In genomic region chr9:129647635-129648034, GRCh38 we compare ENCODE assay signal across 20 cellular contexts. TPM values are rescaled to one million over a fixed set of nuclear protein-coding genes. Genes with fewer than 3 reads are reported as not detected.
DNase-seq lines count a peak whose midpoint lies in the region; ATAC-seq, FAIRE-seq and TF ChIP-seq lines count a peak whose summit lies in the region.
"Had no signal": no experiment of that assay in that cellular context is flagged by ENCODE, and none has a peak within 500 bp of the region (broad histone marks: within the 10 kb centered on the region; RNA-seq: fewer than 3 reads in every experiment).

No MANE protein-coding gene starts in this region.

- H2AK5ac ChIP-seq in IMR-90 (ENCODE audit: low read depth, low read length): peak overlapping the region; percentile 99

- peak overlapping the region; percentile 72 for H3K4ac ChIP-seq in IMR-90 (ENCODE audit: low read depth, low read length)

- BruUV-seq in IMR-90 (replicated peaks; lab: Mats Ljungman, UMichigan): no TSS peak
- BruUV-seq in GM12878 (replicated peaks; lab: Mats Ljungman, UMichigan): no TSS peak

- POLR2A ChIA-PET in IMR-90 (lab: Charles Lee; ENCODE audit: unreplicated experiment): no interaction called here
- POLR2A ChIA-PET in GM12878 (lab: Charles Lee): no interaction called here

- SMC1A ChIA-PET in GM12878 (lab: Charles Lee; ENCODE audit: uncharacterized antibody, unreplicated experiment): no interaction called here

- H3K56ac ChIP-seq in IMR-90 (ENCODE audit: extremely low read depth, insufficient read depth, low read length): no peak overlapping the region

- no peak overlapping the region for H3K18ac ChIP-seq in IMR-90 (ENCODE audit: low read depth, low read length)

- H3K36me3 ChIP-seq in IMR-90 (ENCODE audit: control insufficient read depth, insufficient read depth, low read length) (no peaks in the 10 kb centered on the region), GM12878 (ENCODE audit: control insufficient read depth in 2 of 2, insufficient read depth in 2 of 2, low read length in 1 of 2) (no peaks in the 10 kb centered on the region), neural progenitor cell (no peaks in the 10 kb centered on the region)
- H3K36me3 ChIP-seq: BLaER1 had no signal

- H3K27me3 ChIP-seq in IMR-90 (ENCODE audit: control insufficient read depth, insufficient read depth, low read length) (no peaks in the 10 kb centered on the region), GM12878 (replicated peaks in 1 of 2; ENCODE audit: control insufficient read depth in 2 of 2, insufficient read depth in 2 of 2, low read length in 1 of 2) (no peaks in the 10 kb centered on the region; a peak in 1 of 4 replicates), neural progenitor cell (no peaks in the 10 kb centered on the region)
- H3K27me3 ChIP-seq: BLaER1 had no signal

- no peak for TF ChIP-seq EP300 in GM12878 (IDR thresholded peaks at IDR 0.05; ENCODE audit: borderline replicate concordance in 1 of 2, control insufficient read depth in 1 of 2, low read depth in 2 of 2, low read length in 2 of 2)

- no peak overlapping the region for H3K27ac Mint-ChIP-seq in neural progenitor cell
- H3K27ac Mint-ChIP-seq: GM23338 had no signal

- no peak for ATAC-seq in IMR-90 (ENCODE audit: low read depth)
- ATAC-seq in GM12878: no peak
- ATAC-seq: GM23338, HCT116 had no signal

- peaks cover 6% of the 10 kb centered on the region; the same call in 1 of the 2 replicates for H3K4me1 ChIP-seq in IMR-90 (ENCODE audit: control insufficient read depth, insufficient read depth, low read length)
- no peaks in the 10 kb centered on the region for H3K4me1 ChIP-seq in GM12878 (ENCODE audit: control insufficient read depth, insufficient read depth, low read length)
- H3K4me1 ChIP-seq in neural progenitor cell: no peaks in the 10 kb centered on the region

- H3K9ac ChIP-seq in IMR-90 (ENCODE audit: low read depth, low read length): no peak overlapping the region
- H3K9ac ChIP-seq in GM12878 (ENCODE audit: control insufficient read depth, insufficient read depth, low read length): no peak overlapping the region
- H3K9ac ChIP-seq in neural progenitor cell: no peak overlapping the region
- H3K9ac ChIP-seq: BLaER1, KMS-11 had no signal

- H3K36me3 Mint-ChIP-seq in neural progenitor cell: no peaks in the 10 kb centered on the region
- H3K36me3 Mint-ChIP-seq: CD4-positive, alpha-beta memory T cell had no signal

- H2BK120ac ChIP-seq in IMR-90 (ENCODE audit: low read depth, low read length): no peak overlapping the region

- 100% methylated on average over 3 to 7 of the region's 10 CpGs for WGBS in IMR-90 (ENCODE audit: extremely low coverage in 2 of 2, insufficient read length in 1 of 2), 2 experiments
- WGBS in GM12878 (ENCODE audit: insufficient coverage, insufficient replicate concordance, low lambda C conversion rate, missing lambda C conversion rate): 71% methylated on average over 10 of the region's 10 CpGs

- H3K23ac ChIP-seq in IMR-90 (ENCODE audit: low read depth, low read length): no peak overlapping the region

- H3K27ac ChIP-seq in IMR-90 (ENCODE audit: insufficient read depth, low read length): no peak overlapping the region
- no peak overlapping the region for H3K27ac ChIP-seq in GM12878 (ENCODE audit: control insufficient read depth, insufficient read depth)
- no peak overlapping the region for H3K27ac ChIP-seq in neural progenitor cell
- H3K27ac ChIP-seq: BLaER1, KMS-11 had no signal

- peaks cover 0 to 10% of the 10 kb centered on the region in 2 experiments; a peak in 1 of 4 replicates for H3K79me1 ChIP-seq in IMR-90 (ENCODE audit: low read depth in 1 of 2, low read length in 2 of 2)

- H3K9me1 ChIP-seq in IMR-90 (ENCODE audit: insufficient read depth, low read length): peaks cover 6% of the 10 kb centered on the region

- H4K8ac ChIP-seq in IMR-90 (ENCODE audit: low read depth in 2 of 2, low read length in 2 of 2): no peak overlapping the region

- RAD21 ChIA-PET in GM12878 (lab: Charles Lee; ENCODE audit: unreplicated experiment): no interaction called here

- H2AK9ac ChIP-seq in IMR-90 (replicated peaks; ENCODE audit: low read depth, low read length, poor library complexity): no peak overlapping the region

- H3K4me3 Mint-ChIP-seq in neural progenitor cell: peak overlapping the region; percentile 17
- H3K4me3 Mint-ChIP-seq: CD4-positive, alpha-beta memory T cell; GM23338 had no signal

- dilution Hi-C loops in IMR-90 (cut with HindIII; ENCODE audit: low sequenced_read_pairs, unreplicated experiment): no loop called here

- H3K9me3 Mint-ChIP-seq in neural progenitor cell: no peaks in the 10 kb centered on the region
- H3K9me3 Mint-ChIP-seq: CD4-positive, alpha-beta memory T cell; GM23338 had no signal

- H2BK20ac ChIP-seq in IMR-90 (ENCODE audit: low read depth, low read length): no peak overlapping the region

- TF ChIP-seq POLR2A in IMR-90 (IDR thresholded peaks at IDR 0.05; ENCODE audit: low read depth, low read length) (no peak), GM12878 (IDR thresholded peaks at IDR 0.05; ENCODE audit: low read depth, low read length) (no peak)

- peak overlapping the region; percentile 71 for H2BK5ac ChIP-seq in IMR-90 (ENCODE audit: low read depth, low read length, poor library complexity, severe bottlenecking)

- FAIRE-seq in GM12878 (lab: Jason Lieb, UNC): no peak
- FAIRE-seq: GM18507 had no signal

- H2BK15ac ChIP-seq in IMR-90 (ENCODE audit: low read depth, low read length): 0 out of 3 replicates have a peak overlapping the region, but pooled peaks have one; percentile 57

- H4K20me1 ChIP-seq in IMR-90 (ENCODE audit: insufficient read depth, low read length) (no peaks in the 10 kb centered on the region), GM12878 (ENCODE audit: control insufficient read depth, insufficient read depth) (no peaks in the 10 kb centered on the region), neural progenitor cell (ENCODE audit: low read depth) (no peaks in the 10 kb centered on the region)
- H4K20me1 ChIP-seq: BLaER1 had no signal

- no peak overlapping the region; the same call in 1 of the 2 replicates for H4K91ac ChIP-seq in IMR-90 (ENCODE audit: insufficient read depth, low read depth, low read length)

- CTCF ChIA-PET in IMR-90 (lab: Yijun Ruan, JAX): no interaction called here
- CTCF ChIA-PET in GM12878 (lab: Yijun Ruan, JAX): no interaction called here

- H3K27me3 Mint-ChIP-seq in neural progenitor cell (ENCODE audit: insufficient read depth, low read depth): peaks cover 9% of the 10 kb centered on the region

- no peak for DNase-seq in IMR-90
- DNase-seq in GM12878 (ENCODE audit: low read depth, low spot score): no peak
- no peak for DNase-seq in neural progenitor cell (ENCODE audit: low spot score)
- no peak for DNase-seq in NCI-H446 treated with DMSO at 0.1 percent for 48 hours (lab: John Stamatoyannopoulos, UW)
- no peak for DNase-seq in GM03348 (ENCODE audit: low spot score)
- DNase-seq: Calu3; CD4-positive, alpha-beta memory T cell; GF-D8; MV-4-11; NCI-H1694 treated with DMSO at 0.1 percent for 48 hours; NCI-H510A treated with DMSO at 0.1 percent for 48 hours; NCI-H774; SHP77 treated with DMSO at 0.1 percent for 48 hours had no signal

- H3K4me2 ChIP-seq in IMR-90 (ENCODE audit: low read depth, low read length): no peak overlapping the region
- H3K4me2 ChIP-seq in GM12878 (ENCODE audit: control insufficient read depth, insufficient read depth): no peak overlapping the region
- no peak overlapping the region for H3K4me2 ChIP-seq in neural progenitor cell
- H3K4me2 ChIP-seq: BLaER1, GM23338, KMS-11 had no signal

- H3K4me3 ChIP-seq in IMR-90 (ENCODE audit: insufficient read depth, low read depth, low read length) (no peak overlapping the region), GM12878 (no peak overlapping the region), neural progenitor cell (no peak overlapping the region)
- H3K4me3 ChIP-seq: BLaER1, GM23338 had no signal

- H3K4me1 Mint-ChIP-seq in neural progenitor cell: peaks cover 6% of the 10 kb centered on the region
- H3K4me1 Mint-ChIP-seq: GM23338 had no signal

- H2AFZ ChIP-seq in IMR-90 (replicated peaks; ENCODE audit: low read length, poor library complexity) (no peak overlapping the region), GM12878 (ENCODE audit: control insufficient read depth, low read depth, low read length) (no peak overlapping the region), neural progenitor cell (replicated peaks) (no peak overlapping the region)
- H2AFZ ChIP-seq: GM23338 had no signal

- in situ Hi-C loops in IMR-90 (cut with MboI; ENCODE audit: low sequenced_read_pairs): no loop called here
- in situ Hi-C loops in GM12878 (cut with MboI): loop anchor here (5.0 kb wide), 1 partner anchor 135 kb away; no protein-coding TSS in a partner anchor

- no peak overlapping the region for H3K14ac ChIP-seq in IMR-90 (replicated peaks; ENCODE audit: low read depth, low read length)

- TF ChIP-seq CTCF in IMR-90 (conservative IDR thresholded peaks at IDR 0.05; ENCODE audit: low read depth, low read length) (no peak), GM12878 (IDR thresholded peaks at IDR 0.05 in 2 of 3, conservative IDR thresholded peaks at IDR 0.05 in 1 of 3; ENCODE audit: control insufficient read depth in 2 of 3, extremely low read depth in 1 of 3, insufficient read depth in 1 of 3, low read depth in 3 of 3, low read length in 3 of 3) (no peak), neural progenitor cell (IDR thresholded peaks at IDR 0.05) (no peak)

- H3K79me2 ChIP-seq in GM12878 (ENCODE audit: control insufficient read depth, insufficient read depth, low read length) (no peaks in the 10 kb centered on the region), neural progenitor cell (ENCODE audit: low read depth) (no peaks in the 10 kb centered on the region)

- TF ChIP-seq RAD21 in IMR-90 (IDR thresholded peaks at IDR 0.05; ENCODE audit: low read length) (no peak), GM12878 (IDR thresholded peaks at IDR 0.05; ENCODE audit: insufficient read depth, low read depth, low read length) (no peak)

- H3F3A ChIP-seq in neural progenitor cell (ENCODE audit: low read depth): peaks cover 4% of the 10 kb centered on the region

- intact Hi-C loops in IMR-90 (cut with micrococcal nuclease) (no loop called here), GM12878 (cut with micrococcal nuclease; ENCODE audit: unreplicated experiment) (no loop called here)

- H4K5ac ChIP-seq in IMR-90 (ENCODE audit: low read depth, low read length): no peak overlapping the region

- H3K9me3 ChIP-seq in IMR-90 (ENCODE audit: control insufficient read depth, insufficient read depth, low read length) (no peaks in the 10 kb centered on the region), GM12878 (replicated peaks; ENCODE audit: control insufficient read depth, insufficient read depth, low read length) (no peaks in the 10 kb centered on the region), neural progenitor cell (ENCODE audit: low read depth) (no peaks in the 10 kb centered on the region)
- H3K9me3 ChIP-seq: BLaER1 had no signal

RNA-seq across cellular contexts. Expression of gene ASB6, which starts 5.7 kb away (rescaled TPM):
- total RNA-seq in IMR-90 (2012; rRNA removed) (9.4 and 9.7 TPM in 2 replicates), GM12878 (2014; rRNA removed) (11.1 and 11.4 TPM in 2 replicates), GM12878 (2014; rRNA removed; fragmentation: Illumina TruSeq; extraction: Trizol) (4.7 and 5.2 TPM in 2 replicates), GM12878 (2021) (15.1 and 15.2 TPM in 2 replicates), neural progenitor cell (ENCODE audit: low replicate concordance) (9.2 and 21.1 TPM in 2 replicates)
- polyA plus RNA-seq in IMR-90 (2012; rRNA removed) (28.9 and 31.4 TPM in 2 replicates), GM12878 (2011; rRNA removed) (3.7 and 7.9 TPM in 2 replicates), GM12878 (2014; fragmentation: Illumina TruSeq; extraction: Trizol) (3.6 and 8.3 TPM in 2 replicates), GM12878 (2014; fragmentation: Nextera tagmentation; extraction: Ambion mirVana) (1 to 10 TPM in 1 of 2 experiments, under 1 TPM in 1; 0.80 to 1.1 TPM), GM12878 (2014; rRNA removed) (15.8 and 16.3 TPM in 2 replicates), GM12878 (2016; fragmentation: Nextera tagmentation; extraction: Ambion mirVana) (10 to 100 TPM; 15.8 to 18.2 TPM)
- polyA plus RNA-seq in IMR-90 (2012; cell fraction: cytosol; rRNA removed): 22.2 and 27.8 TPM in 2 replicates
- polyA plus RNA-seq in IMR-90 (2012; cell fraction: nucleus; rRNA removed; ENCODE audit: low replicate concordance): 42.0 and 79.1 TPM in 2 replicates
- 6.0 and 8.6 TPM in 2 replicates for total RNA-seq in GM12878 (2013; cell fraction: nucleolus; rRNA removed)
- polyA plus RNA-seq in GM12878 (2011; ENCODE audit: low read depth): 4.7 TPM
- polyA plus RNA-seq in GM12878 (2011; cell fraction: cytosol; rRNA removed): 9.8 and 13.0 TPM in 2 replicates
- 20.2 and 23.7 TPM in 2 replicates for polyA plus RNA-seq in GM12878 (2011; cell fraction: nucleus; rRNA removed)
- polyA plus RNA-seq in GM12878 (2012): 8.1 and 8.5 TPM in 2 replicates
- 3.7 and 7.9 TPM in 2 replicates for polyA minus RNA-seq in GM12878 (2011; rRNA and poly(A)+ RNA removed)
- 3.0 and 3.1 TPM in 2 replicates for polyA minus RNA-seq in GM12878 (2011; cell fraction: cytosol; rRNA and poly(A)+ RNA removed)
- polyA minus RNA-seq in GM12878 (2011; cell fraction: nucleus; rRNA and poly(A)+ RNA removed): 3.9 and 6.4 TPM in 2 replicates

RNA-seq across cellular contexts. Expression of gene PRRX2, which starts 17.8 kb away (rescaled TPM):
- total RNA-seq in IMR-90 (2012; rRNA removed) (12.7 and 13.1 TPM in 2 replicates), GM12878 (2014; rRNA removed) (not detected in 2 replicates), GM12878 (2014; rRNA removed; fragmentation: Illumina TruSeq; extraction: Trizol) (not detected in 2 replicates), GM12878 (2021) (not detected in 2 replicates), neural progenitor cell (ENCODE audit: low replicate concordance) (1.5 and 5.2 TPM in 2 replicates)
- polyA plus RNA-seq in IMR-90 (2012; rRNA removed) (35.5 and 45.9 TPM in 2 replicates), GM12878 (2011; rRNA removed) (not detected in 2 replicates), GM12878 (2014; fragmentation: Illumina TruSeq; extraction: Trizol) (not detected in 2 replicates), GM12878 (2014; fragmentation: Nextera tagmentation; extraction: Ambion mirVana) (not detected), GM12878 (2014; rRNA removed) (not detected in 2 replicates), GM12878 (2016; fragmentation: Nextera tagmentation; extraction: Ambion mirVana) (not detected)
- polyA plus RNA-seq in IMR-90 (2012; cell fraction: cytosol; rRNA removed): 19.5 and 46.6 TPM in 2 replicates
- polyA plus RNA-seq in IMR-90 (2012; cell fraction: nucleus; rRNA removed; ENCODE audit: low replicate concordance): 10.2 and 29.0 TPM in 2 replicates
- not detected in 2 replicates for total RNA-seq in GM12878 (2013; cell fraction: nucleolus; rRNA removed)
- polyA plus RNA-seq in GM12878 (2011; ENCODE audit: low read depth): not detected
- polyA plus RNA-seq in GM12878 (2011; cell fraction: cytosol; rRNA removed): not detected in 2 replicates
- not detected in 2 replicates for polyA plus RNA-seq in GM12878 (2011; cell fraction: nucleus; rRNA removed)
- not detected in 2 replicates for polyA plus RNA-seq in GM12878 (2012)
- polyA minus RNA-seq in GM12878 (2011; rRNA and poly(A)+ RNA removed): not detected in 2 replicates
- not detected in 2 replicates for polyA minus RNA-seq in GM12878 (2011; cell fraction: cytosol; rRNA and poly(A)+ RNA removed)
- polyA minus RNA-seq in GM12878 (2011; cell fraction: nucleus; rRNA and poly(A)+ RNA removed): not detected in 2 replicates
- total RNA-seq: Calu3; CD4-positive, alpha-beta memory T cell; RPMI7951 had no signal
- polyA plus RNA-seq: CD4-positive, alpha-beta memory T cell had no signal

RNA-seq across cellular contexts. Expression of gene NTMT1, which starts 21.7 kb away (rescaled TPM):
- total RNA-seq in IMR-90 (2012; rRNA removed) (67.8 and 68.1 TPM in 2 replicates), GM12878 (2014; rRNA removed) (31.9 and 37.9 TPM in 2 replicates), GM12878 (2014; rRNA removed; fragmentation: Illumina TruSeq; extraction: Trizol) (25.2 and 26.3 TPM in 2 replicates), GM12878 (2021) (37.7 and 40.7 TPM in 2 replicates), neural progenitor cell (ENCODE audit: low replicate concordance) (22.2 and 29.8 TPM in 2 replicates)
- polyA plus RNA-seq in IMR-90 (2012; rRNA removed) (88.1 and 108 TPM in 2 replicates), GM12878 (2011; rRNA removed) (26.9 and 47.1 TPM in 2 replicates), GM12878 (2014; fragmentation: Illumina TruSeq; extraction: Trizol) (19.6 and 27.7 TPM in 2 replicates), GM12878 (2014; fragmentation: Nextera tagmentation; extraction: Ambion mirVana) (10 to 100 TPM; 12.8 to 18.3 TPM), GM12878 (2014; rRNA removed) (47.6 and 54.2 TPM in 2 replicates), GM12878 (2016; fragmentation: Nextera tagmentation; extraction: Ambion mirVana) (10 to 100 TPM; 78.3 to 85.4 TPM)
- 57.5 and 92.6 TPM in 2 replicates for polyA plus RNA-seq in IMR-90 (2012; cell fraction: cytosol; rRNA removed)
- polyA plus RNA-seq in IMR-90 (2012; cell fraction: nucleus; rRNA removed; ENCODE audit: low replicate concordance): 56.2 and 66.4 TPM in 2 replicates
- 15.1 and 18.7 TPM in 2 replicates for total RNA-seq in GM12878 (2013; cell fraction: nucleolus; rRNA removed)
- 10.9 TPM for polyA plus RNA-seq in GM12878 (2011; ENCODE audit: low read depth)
- polyA plus RNA-seq in GM12878 (2011; cell fraction: cytosol; rRNA removed): 47.8 and 73.5 TPM in 2 replicates
- polyA plus RNA-seq in GM12878 (2011; cell fraction: nucleus; rRNA removed): 28.5 and 36.6 TPM in 2 replicates
- 19.6 and 22.2 TPM in 2 replicates for polyA plus RNA-seq in GM12878 (2012)
- polyA minus RNA-seq in GM12878 (2011; rRNA and poly(A)+ RNA removed): 18.3 and 34.0 TPM in 2 replicates
- polyA minus RNA-seq in GM12878 (2011; cell fraction: cytosol; rRNA and poly(A)+ RNA removed): 11.1 and 16.9 TPM in 2 replicates
- polyA minus RNA-seq in GM12878 (2011; cell fraction: nucleus; rRNA and poly(A)+ RNA removed): 6.4 and 15.8 TPM in 2 replicates

RNA-seq across cellular contexts. Expression of gene C9orf50, which starts 26.7 kb away (rescaled TPM):
- not detected in 2 replicates for total RNA-seq in IMR-90 (2012; rRNA removed)
- 0.09 and 0.20 TPM in 2 replicates for polyA plus RNA-seq in IMR-90 (2012; rRNA removed)
- 0.06 and 0.19 TPM in 2 replicates for polyA plus RNA-seq in IMR-90 (2012; cell fraction: cytosol; rRNA removed)
- 0.42 and 0.54 TPM in 2 replicates for polyA plus RNA-seq in IMR-90 (2012; cell fraction: nucleus; rRNA removed; ENCODE audit: low replicate concordance)
- total RNA-seq in GM12878 (2013; cell fraction: nucleolus; rRNA removed): 0.44 TPM in 1 of 2 replicates, not detected in the other
- total RNA-seq in GM12878 (2014; rRNA removed): not detected in 2 replicates
- total RNA-seq in GM12878 (2014; rRNA removed; fragmentation: Illumina TruSeq; extraction: Trizol): not detected in 2 replicates
- total RNA-seq in GM12878 (2021): not detected in 2 replicates
- not detected for polyA plus RNA-seq in GM12878 (2011; ENCODE audit: low read depth)
- polyA plus RNA-seq in GM12878 (2011; rRNA removed): not detected in 2 replicates
- polyA plus RNA-seq in GM12878 (2011; cell fraction: cytosol; rRNA removed): not detected in 2 replicates
- 0.09 TPM in 1 of 2 replicates, not detected in the other for polyA plus RNA-seq in GM12878 (2011; cell fraction: nucleus; rRNA removed)
- polyA plus RNA-seq in GM12878 (2012): not detected in 2 replicates
- not detected in 2 replicates for polyA plus RNA-seq in GM12878 (2014; fragmentation: Illumina TruSeq; extraction: Trizol)
- polyA plus RNA-seq in GM12878 (2014; fragmentation: Nextera tagmentation; extraction: Ambion mirVana): not detected
- polyA plus RNA-seq in GM12878 (2014; rRNA removed): not detected in 2 replicates
- not detected for polyA plus RNA-seq in GM12878 (2016; fragmentation: Nextera tagmentation; extraction: Ambion mirVana)
- not detected in 2 replicates for polyA minus RNA-seq in GM12878 (2011; rRNA and poly(A)+ RNA removed)
- not detected in 2 replicates for polyA minus RNA-seq in GM12878 (2011; cell fraction: cytosol; rRNA and poly(A)+ RNA removed)
- polyA minus RNA-seq in GM12878 (2011; cell fraction: nucleus; rRNA and poly(A)+ RNA removed): not detected in 2 replicates
- not detected in 2 replicates for total RNA-seq in neural progenitor cell (ENCODE audit: low replicate concordance)
- total RNA-seq: A673; Calu3; CD4-positive, alpha-beta memory T cell; GM23338; RPMI7951 had no signal
- polyA plus RNA-seq: CD4-positive, alpha-beta memory T cell; GM23338 had no signal
